In the genomic region with DNA sequence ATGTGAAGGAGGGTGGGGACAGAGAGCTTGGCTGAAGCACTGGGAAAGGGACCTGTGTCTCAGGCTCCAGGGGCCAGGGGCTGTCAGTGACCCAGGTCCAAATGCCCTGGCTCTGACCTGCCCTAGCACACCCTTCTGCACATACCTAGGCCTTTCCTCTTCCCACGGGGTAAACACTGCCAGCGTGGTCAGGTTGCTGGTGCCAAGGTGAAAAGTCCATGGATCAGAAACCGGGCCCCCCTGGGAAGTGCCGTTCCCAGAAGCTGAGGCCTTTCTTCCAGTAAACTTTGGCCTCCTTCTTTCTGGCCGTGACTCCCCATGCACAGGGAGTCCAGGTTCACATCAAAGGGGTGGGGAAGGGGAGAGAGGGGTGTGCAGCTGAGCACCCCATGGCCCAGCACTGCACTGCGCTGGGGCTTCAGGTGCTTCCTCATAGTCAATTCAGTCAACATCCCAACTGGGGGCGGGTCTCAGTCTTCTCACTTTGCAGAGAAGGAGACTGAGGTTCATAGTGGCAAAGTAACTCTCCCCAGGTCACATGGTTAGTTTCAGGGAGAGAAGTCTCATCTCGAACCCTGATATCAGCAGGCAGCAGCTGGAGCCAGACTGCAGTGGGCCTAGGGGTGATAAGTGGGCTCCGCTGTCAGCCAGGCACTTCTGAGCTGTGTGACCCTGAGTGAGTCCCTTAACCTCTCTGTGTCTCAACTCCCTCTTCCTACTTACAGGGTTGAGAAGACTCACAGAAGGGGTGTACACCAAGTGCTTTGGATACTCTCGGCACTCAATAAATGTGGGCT, we compare ENCODE assay signal across 1 cellular context.
TF ChIP-seq lines count a peak whose summit lies in the region.

No MANE protein-coding gene starts in this region.

TF ChIP-seq in HepG2, 621 proteins besides CTCF, POLR2A, EP300 and RAD21 (continued from another document and continues in another):
- TF ChIP-seq NCOA2 (CRISPR knock-in tag; IDR thresholded peaks at IDR 0.05), result peak; percentile 67; the same call in 1 of the 2 replicates
- TF ChIP-seq ZNF124 (CRISPR knock-in tag; IDR thresholded peaks at IDR 0.05), result no peak
- TF ChIP-seq ZSCAN9 (CRISPR knock-in tag; IDR thresholded peaks at IDR 0.05; ENCODE audit: borderline replicate concordance), result no peak
- TF ChIP-seq, protein P1, sequence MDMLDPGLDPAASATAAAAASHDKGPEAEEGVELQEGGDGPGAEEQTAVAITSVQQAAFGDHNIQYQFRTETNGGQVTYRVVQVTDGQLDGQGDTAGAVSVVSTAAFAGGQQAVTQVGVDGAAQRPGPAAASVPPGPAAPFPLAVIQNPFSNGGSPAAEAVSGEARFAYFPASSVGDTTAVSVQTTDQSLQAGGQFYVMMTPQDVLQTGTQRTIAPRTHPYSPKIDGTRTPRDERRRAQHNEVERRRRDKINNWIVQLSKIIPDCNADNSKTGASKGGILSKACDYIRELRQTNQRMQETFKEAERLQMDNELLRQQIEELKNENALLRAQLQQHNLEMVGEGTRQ (IDR thresholded peaks at IDR 0.05; ENCODE audit: low read depth, low read length), result no peak
- TF ChIP-seq, protein P1 (CRISPR knock-in tag; IDR thresholded peaks at IDR 0.05; ENCODE audit: borderline replicate concordance), result no peak
- peak; percentile 13 for TF ChIP-seq ELF3 (CRISPR knock-in tag; IDR thresholded peaks at IDR 0.05)
- TF ChIP-seq ATF5 (CRISPR knock-in tag; IDR thresholded peaks at IDR 0.05; ENCODE audit: low read depth), result no peak
- no peak for TF ChIP-seq CREB1 (IDR thresholded peaks at IDR 0.05)
- no peak for TF ChIP-seq CREB1 (CRISPR knock-in tag; IDR thresholded peaks at IDR 0.05)
- TF ChIP-seq GTF3A (CRISPR knock-in tag; conservative IDR thresholded peaks at IDR 0.05), result no peak
- peak; percentile 42 for TF ChIP-seq CREM (IDR thresholded peaks at IDR 0.05)
- TF ChIP-seq CREM (CRISPR knock-in tag; IDR thresholded peaks at IDR 0.05), result no peak
- TF ChIP-seq NKX3-1 (CRISPR knock-in tag; IDR thresholded peaks at IDR 0.05), result no peak
- no peak for TF ChIP-seq ZIK1 (CRISPR knock-in tag; IDR thresholded peaks at IDR 0.05; ENCODE audit: borderline replicate concordance, low read depth)
- TF ChIP-seq ZNF484 (CRISPR knock-in tag; IDR thresholded peaks at IDR 0.05; ENCODE audit: borderline replicate concordance, low read depth), result no peak
- TF ChIP-seq, protein P2, sequence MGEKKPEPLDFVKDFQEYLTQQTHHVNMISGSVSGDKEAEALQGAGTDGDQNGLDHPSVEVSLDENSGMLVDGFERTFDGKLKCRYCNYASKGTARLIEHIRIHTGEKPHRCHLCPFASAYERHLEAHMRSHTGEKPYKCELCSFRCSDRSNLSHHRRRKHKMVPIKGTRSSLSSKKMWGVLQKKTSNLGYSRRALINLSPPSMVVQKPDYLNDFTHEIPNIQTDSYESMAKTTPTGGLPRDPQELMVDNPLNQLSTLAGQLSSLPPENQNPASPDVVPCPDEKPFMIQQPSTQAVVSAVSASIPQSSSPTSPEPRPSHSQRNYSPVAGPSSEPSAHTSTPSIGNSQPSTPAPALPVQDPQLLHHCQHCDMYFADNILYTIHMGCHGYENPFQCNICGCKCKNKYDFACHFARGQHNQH (CRISPR knock-in tag; IDR thresholded peaks at IDR 0.05), result peak; percentile 76
- no peak for TF ChIP-seq ZNF18 (CRISPR knock-in tag; IDR thresholded peaks at IDR 0.05; ENCODE audit: insufficient replicate concordance)
- TF ChIP-seq, protein P3, sequence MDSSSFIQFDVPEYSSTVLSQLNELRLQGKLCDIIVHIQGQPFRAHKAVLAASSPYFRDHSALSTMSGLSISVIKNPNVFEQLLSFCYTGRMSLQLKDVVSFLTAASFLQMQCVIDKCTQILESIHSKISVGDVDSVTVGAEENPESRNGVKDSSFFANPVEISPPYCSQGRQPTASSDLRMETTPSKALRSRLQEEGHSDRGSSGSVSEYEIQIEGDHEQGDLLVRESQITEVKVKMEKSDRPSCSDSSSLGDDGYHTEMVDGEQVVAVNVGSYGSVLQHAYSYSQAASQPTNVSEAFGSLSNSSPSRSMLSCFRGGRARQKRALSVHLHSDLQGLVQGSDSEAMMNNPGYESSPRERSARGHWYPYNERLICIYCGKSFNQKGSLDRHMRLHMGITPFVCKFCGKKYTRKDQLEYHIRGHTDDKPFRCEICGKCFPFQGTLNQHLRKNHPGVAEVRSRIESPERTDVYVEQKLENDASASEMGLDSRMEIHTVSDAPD (CRISPR knock-in tag; IDR thresholded peaks at IDR 0.05), result no peak
- peak; percentile 97 for TF ChIP-seq HIC2 (CRISPR knock-in tag; IDR thresholded peaks at IDR 0.05; ENCODE audit: low read depth)
- peak; percentile 53; the same call in 1 of the 2 replicates for TF ChIP-seq SP2 (CRISPR knock-in tag; IDR thresholded peaks at IDR 0.05)
- no peak for TF ChIP-seq ZNF224 (CRISPR knock-in tag; IDR thresholded peaks at IDR 0.05)
- TF ChIP-seq ZNF777 (CRISPR knock-in tag; IDR thresholded peaks at IDR 0.05), result no peak
- no peak for TF ChIP-seq U2AF1 (optimal IDR thresholded peaks at IDR 0.05; ENCODE audit: low read depth, low read length)
- no peak for TF ChIP-seq ZNF607 (CRISPR knock-in tag; IDR thresholded peaks at IDR 0.05; ENCODE audit: borderline replicate concordance)
- TF ChIP-seq, protein P4, sequence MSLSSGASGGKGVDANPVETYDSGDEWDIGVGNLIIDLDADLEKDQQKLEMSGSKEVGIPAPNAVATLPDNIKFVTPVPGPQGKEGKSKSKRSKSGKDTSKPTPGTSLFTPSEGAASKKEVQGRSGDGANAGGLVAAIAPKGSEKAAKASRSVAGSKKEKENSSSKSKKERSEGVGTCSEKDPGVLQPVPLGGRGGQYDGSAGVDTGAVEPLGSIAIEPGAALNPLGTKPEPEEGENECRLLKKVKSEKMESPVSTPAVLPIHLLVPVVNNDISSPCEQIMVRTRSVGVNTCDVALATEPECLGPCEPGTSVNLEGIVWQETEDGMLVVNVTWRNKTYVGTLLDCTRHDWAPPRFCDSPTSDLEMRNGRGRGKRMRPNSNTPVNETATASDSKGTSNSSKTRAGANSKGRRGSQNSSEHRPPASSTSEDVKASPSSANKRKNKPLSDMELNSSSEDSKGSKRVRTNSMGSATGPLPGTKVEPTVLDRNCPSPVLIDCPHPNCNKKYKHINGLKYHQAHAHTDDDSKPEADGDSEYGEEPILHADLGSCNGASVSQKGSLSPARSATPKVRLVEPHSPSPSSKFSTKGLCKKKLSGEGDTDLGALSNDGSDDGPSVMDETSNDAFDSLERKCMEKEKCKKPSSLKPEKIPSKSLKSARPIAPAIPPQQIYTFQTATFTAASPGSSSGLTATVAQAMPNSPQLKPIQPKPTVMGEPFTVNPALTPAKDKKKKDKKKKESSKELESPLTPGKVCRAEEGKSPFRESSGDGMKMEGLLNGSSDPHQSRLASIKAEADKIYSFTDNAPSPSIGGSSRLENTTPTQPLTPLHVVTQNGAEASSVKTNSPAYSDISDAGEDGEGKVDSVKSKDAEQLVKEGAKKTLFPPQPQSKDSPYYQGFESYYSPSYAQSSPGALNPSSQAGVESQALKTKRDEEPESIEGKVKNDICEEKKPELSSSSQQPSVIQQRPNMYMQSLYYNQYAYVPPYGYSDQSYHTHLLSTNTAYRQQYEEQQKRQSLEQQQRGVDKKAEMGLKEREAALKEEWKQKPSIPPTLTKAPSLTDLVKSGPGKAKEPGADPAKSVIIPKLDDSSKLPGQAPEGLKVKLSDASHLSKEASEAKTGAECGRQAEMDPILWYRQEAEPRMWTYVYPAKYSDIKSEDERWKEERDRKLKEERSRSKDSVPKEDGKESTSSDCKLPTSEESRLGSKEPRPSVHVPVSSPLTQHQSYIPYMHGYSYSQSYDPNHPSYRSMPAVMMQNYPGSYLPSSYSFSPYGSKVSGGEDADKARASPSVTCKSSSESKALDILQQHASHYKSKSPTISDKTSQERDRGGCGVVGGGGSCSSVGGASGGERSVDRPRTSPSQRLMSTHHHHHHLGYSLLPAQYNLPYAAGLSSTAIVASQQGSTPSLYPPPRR (CRISPR knock-in tag; IDR thresholded peaks at IDR 0.05; ENCODE audit: borderline replicate concordance), result peak; percentile 63; the same call in 1 of the 2 replicates
- peak; percentile 40; the same call in 1 of the 2 replicates for TF ChIP-seq UBTF (CRISPR knock-in tag; IDR thresholded peaks at IDR 0.05)
- no peak for TF ChIP-seq ZNF251 (CRISPR knock-in tag; IDR thresholded peaks at IDR 0.05)
- no peak for TF ChIP-seq ZBTB37 (CRISPR knock-in tag; IDR thresholded peaks at IDR 0.05)
- TF ChIP-seq RNF2 (conservative IDR thresholded peaks at IDR 0.05; ENCODE audit: low read depth), result no peak
- no peak for TF ChIP-seq CBFB (CRISPR knock-in tag; IDR thresholded peaks at IDR 0.05)
- no peak for TF ChIP-seq ZNF446 (CRISPR knock-in tag; IDR thresholded peaks at IDR 0.05)
- no peak for TF ChIP-seq ZNF30 (CRISPR knock-in tag; IDR thresholded peaks at IDR 0.05)
- no peak; the same call in 2 of the 3 replicates for TF ChIP-seq MXI1 (IDR thresholded peaks at IDR 0.05; ENCODE audit: borderline replicate concordance, low read depth, low read length)
- TF ChIP-seq ZNF768 (CRISPR knock-in tag; IDR thresholded peaks at IDR 0.05), result peak; percentile 97
- no peak for TF ChIP-seq HOXD1 (CRISPR knock-in tag; IDR thresholded peaks at IDR 0.05)
- no peak for TF ChIP-seq ZFY (CRISPR knock-in tag; IDR thresholded peaks at IDR 0.05)
- TF ChIP-seq, protein P5, sequence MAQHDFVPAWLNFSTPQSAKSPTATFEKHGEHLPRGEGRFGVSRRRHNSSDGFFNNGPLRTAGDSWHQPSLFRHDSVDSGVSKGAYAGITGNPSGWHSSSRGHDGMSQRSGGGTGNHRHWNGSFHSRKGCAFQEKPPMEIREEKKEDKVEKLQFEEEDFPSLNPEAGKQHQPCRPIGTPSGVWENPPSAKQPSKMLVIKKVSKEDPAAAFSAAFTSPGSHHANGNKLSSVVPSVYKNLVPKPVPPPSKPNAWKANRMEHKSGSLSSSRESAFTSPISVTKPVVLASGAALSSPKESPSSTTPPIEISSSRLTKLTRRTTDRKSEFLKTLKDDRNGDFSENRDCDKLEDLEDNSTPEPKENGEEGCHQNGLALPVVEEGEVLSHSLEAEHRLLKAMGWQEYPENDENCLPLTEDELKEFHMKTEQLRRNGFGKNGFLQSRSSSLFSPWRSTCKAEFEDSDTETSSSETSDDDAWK (CRISPR knock-in tag; IDR thresholded peaks at IDR 0.05), result no peak
- TF ChIP-seq DMAP1 (CRISPR knock-in tag; IDR thresholded peaks at IDR 0.05), result no peak
- no peak for TF ChIP-seq HDAC2 (CRISPR knock-in tag; IDR thresholded peaks at IDR 0.05)
